In genomic region chr1:51518730-51519047, GRCh38 we compare ENCODE assay signal across 8 cellular contexts. TPM values are rescaled to one million over a fixed set of nuclear protein-coding genes. Genes with fewer than 3 reads are reported as not detected.
A peak's percentile ranks its signal among the peaks of the same experiment; 100 is the strongest.
DNase-seq lines count a peak whose midpoint lies in the region; ATAC-seq and TF ChIP-seq lines count a peak whose summit lies in the region.

No MANE protein-coding gene starts in this region.

- H3K9me2 ChIP-seq in GM23248 (ENCODE audit: insufficient read depth) = no peaks in the 10 kb centered on the region

- TF ChIP-seq EP300 in ovary (IDR thresholded peaks at IDR 0.05) = no peak

- 0 to 1% methylated on average over 24 to 30 of the region's 46 CpGs for WGBS in GM23248 (ENCODE audit: low coverage in 1 of 2, low lambda C conversion rate in 2 of 2, missing lambda C conversion rate in 2 of 2), 2 experiments
- 0 to 1% (median 1%) methylated on average over 24 to 45 of the region's 46 CpGs for WGBS in ovary, 3 donors

- peak; percentile 70 to 72 for ATAC-seq in activated T-cell treated with anti-CD3 and anti-CD28 coated beads, Interleukin-2, amount 50 U/mL, for 72 hours (replicated peaks in 1 of 2)

- H3K4me2 ChIP-seq in GM23248 (ENCODE audit: unreplicated experiment) = peak overlapping the region; percentile 96

- peaks cover 7 to 9% of the 10 kb centered on the region in 2 donors for H3K36me3 Mint-ChIP-seq in activated T-cell treated with anti-CD3 and anti-CD28 coated beads, Interleukin-2, amount 50 U/mL, for 72 hours (ENCODE audit: insufficient read depth in 2 of 2)

- no peaks in the 10 kb centered on the region for H3K27me3 ChIP-seq in GM23248 (replicated peaks; ENCODE audit: insufficient read depth)
- no peaks in the 10 kb centered on the region for H3K27me3 ChIP-seq in ovary

- peaks cover 49% of the 10 kb centered on the region for H3K79me2 ChIP-seq in GM23248 (ENCODE audit: insufficient read depth)

- no peaks in the 10 kb centered on the region for H3K36me3 ChIP-seq in GM23248 (ENCODE audit: low read depth)
- H3K36me3 ChIP-seq in ovary = no peaks in the 10 kb centered on the region

- H3K9ac ChIP-seq in GM23248 = peak overlapping the region; percentile 82

- peak overlapping the region; percentile 79 for H3K4me3 ChIP-seq in GM12864 (ENCODE audit: low read depth, low read length)
- H3K4me3 ChIP-seq in GM23248 = peak overlapping the region; percentile 86
- H3K4me3 ChIP-seq in LNCaP clone FGC (ENCODE audit: low read depth, low read length) = peak overlapping the region; percentile 85
- H3K4me3 ChIP-seq in fibroblast of the aortic adventitia (ENCODE audit: low read depth, low read length) = peak overlapping the region; percentile 90
- H3K4me3 ChIP-seq in ovary = peak overlapping the region; percentile 58

- peak overlapping the region; percentile 75 for H2AFZ ChIP-seq in GM23248

- H3K9me3 Mint-ChIP-seq in activated T-cell treated with anti-CD3 and anti-CD28 coated beads, Interleukin-2, amount 50 U/mL, for 72 hours = no peaks in the 10 kb centered on the region

- peaks cover 58% of the 10 kb centered on the region for H3K4me1 Mint-ChIP-seq in activated T-cell treated with anti-CD3 and anti-CD28 coated beads, Interleukin-2, amount 50 U/mL, for 72 hours (ENCODE audit: low read depth)

- H3K27ac ChIP-seq in GM23248 (peak overlapping the region; percentile 56), ovary (peak overlapping the region; percentile 90 to 92)

- DNase-seq in GM12864 (ENCODE audit: low read depth) (no peak), GM23248 (peak; percentile 73), LNCaP clone FGC (ENCODE audit: low read depth) (no peak), fibroblast of the aortic adventitia (ENCODE audit: low read depth) (no peak), ovary (peak in 4 of 5 donors; percentile 51 to 71 (median 53)), middle frontal gyrus (ENCODE audit: extremely low spot score, low spot score) (no peak), iPS-NIHi7 (ENCODE audit: extremely low spot score) (no peak)
- DNase-seq in activated T-cell treated with anti-CD3 and anti-CD28 coated beads, Interleukin-2, amount 50 U/mL, for 72 hours = peak; percentile 60 to 64

- no peak for TF ChIP-seq POLR2A in ovary (IDR thresholded peaks at IDR 0.05)

- no peaks in the 10 kb centered on the region for H3K27me3 Mint-ChIP-seq in activated T-cell treated with anti-CD3 and anti-CD28 coated beads, Interleukin-2, amount 50 U/mL, for 72 hours (ENCODE audit: low read depth)

- no peak overlapping the region for H3K27ac Mint-ChIP-seq in activated T-cell treated with anti-CD3 and anti-CD28 coated beads, Interleukin-2, amount 50 U/mL, for 72 hours

- H3K4me3 Mint-ChIP-seq in activated T-cell treated with anti-CD3 and anti-CD28 coated beads, Interleukin-2, amount 50 U/mL, for 72 hours = peak overlapping the region; percentile 91 to 93

- peaks cover 37% of the 10 kb centered on the region for H3F3A ChIP-seq in GM23248 (ENCODE audit: insufficient read depth)

- TF ChIP-seq CTCF in GM12864 (IDR thresholded peaks at IDR 0.05; ENCODE audit: low read depth, low read length, missing control alignments) (no peak), LNCaP clone FGC (IDR thresholded peaks at IDR 0.05; ENCODE audit: control insufficient read depth, extremely low read depth, insufficient read depth) (no peak), fibroblast of the aortic adventitia (IDR thresholded peaks at IDR 0.05; ENCODE audit: insufficient read depth, low read length) (no peak), ovary (IDR thresholded peaks at IDR 0.05) (no peak)

- in situ Hi-C loops in GM23248 (cut with MboI) = no loop called here

- no peaks in the 10 kb centered on the region for H3K9me3 ChIP-seq in GM23248 (ENCODE audit: low read depth)
- H3K9me3 ChIP-seq in ovary = no peaks in the 10 kb centered on the region

- intact Hi-C loops in ovary (cut with DNase I) = loop anchor here in 1 of 4 donors (5.0 kb wide), 1 partner anchor 171 kb away; no protein-coding TSS in a partner anchor

- H4K20me1 ChIP-seq in GM23248 (ENCODE audit: insufficient read depth) = no peaks in the 10 kb centered on the region; the same call in 1 of the 2 replicates

- H3K4me1 ChIP-seq in GM23248 (ENCODE audit: insufficient read depth) (peaks cover 50% of the 10 kb centered on the region), ovary (ENCODE audit: insufficient read depth) (peaks cover 3% of the 10 kb centered on the region)

RNA-seq across cellular contexts. Expression of gene EPS15, which starts 0.4 kb away (rescaled TPM):
- 41.1 and 41.6 TPM in 2 replicates for total RNA-seq in GM23248 (2014; rRNA removed; shearing (Covaris generic))
- polyA plus RNA-seq in GM23248 (2016; fragmentation: Nextera tagmentation; extraction: Ambion mirVana) = 25.9 and 26.9 TPM in 2 replicates
- total RNA-seq in activated T-cell treated with anti-CD3 and anti-CD28 coated beads, Interleukin-2, amount 50 U/mL, for 72 hours = 10 to 100 TPM; 78.0 to 84.0 TPM
- total RNA-seq in fibroblast of the aortic adventitia (ENCODE audit: low replicate concordance) = 71.1 and 108 TPM in 2 replicates
- total RNA-seq in ovary = 10 to 100 TPM; 52.3 to 84.0 (median 74.3) TPM
- polyA plus RNA-seq in ovary = 10 to 100 TPM; 20.9 to 38.7 TPM

Comparison
In these comparisons a context has a peak if more than half of its experiments do, and no peak if none do; other contexts are left out.
1. DNase-seq: peak in GM23248 (single experiment), activated T-cell treated with anti-CD3 and anti-CD28 coated beads, Interleukin-2, amount 50 U/mL, for 72 hours (2 of 2) and ovary (4 of 5); none in GM12864 (single experiment), LNCaP clone FGC (single experiment), fibroblast of the aortic adventitia (single experiment), middle frontal gyrus (single experiment) and iPS-NIHi7 (single experiment).
2. Peak in every context shown above with its lines, with median percentiles within 50 percentile points of each other: H3K4me3 ChIP-seq.